In genomic region chr5:38714703-38715355, GRCh38 we compare ENCODE assay signal across 14 cellular contexts.
A peak's percentile ranks its signal among the peaks of the same experiment; 100 is the strongest.
DNase-seq lines count a peak whose midpoint lies in the region; ATAC-seq and TF ChIP-seq lines count a peak whose summit lies in the region.
"Had no signal": no experiment of that assay in that cellular context is flagged by ENCODE, and none has a peak within 500 bp of the region (broad histone marks: within the 10 kb centered on the region; RNA-seq: fewer than 3 reads in every experiment).

No MANE protein-coding gene starts in this region.

- peaks cover 4% of the 10 kb centered on the region for H3K27me3 Mint-ChIP-seq in neural progenitor cell (ENCODE audit: insufficient read depth, low read depth)
- H3K27me3 Mint-ChIP-seq: B cell had no signal

- no TSS peak for BruUV-seq in PC-9 (replicated peaks; lab: Mats Ljungman, UMichigan)

- peak; percentile 69 for ATAC-seq in Right ventricle myocardium superior (ENCODE audit: poor library complexity)
- peak; percentile 63 for ATAC-seq in aorta (ENCODE audit: low FRiP score)
- no peak for ATAC-seq in GM19324 (IDR thresholded peaks at IDR 0.05; ENCODE audit: low FRiP score, unreplicated experiment)
- ATAC-seq: HCT116 had no signal

- H2AFZ ChIP-seq in neural progenitor cell (replicated peaks), result no peak overlapping the region
- H2AFZ ChIP-seq in PC-9, result no peak overlapping the region
- H2AFZ ChIP-seq: GM23248 had no signal

- no peaks in the 10 kb centered on the region for H3K36me3 ChIP-seq in right atrium auricular region
- H3K36me3 ChIP-seq in left ventricle myocardium inferior, result no peaks in the 10 kb centered on the region
- no peaks in the 10 kb centered on the region for H3K36me3 ChIP-seq in neural progenitor cell
- no peaks in the 10 kb centered on the region for H3K36me3 ChIP-seq in aorta (ENCODE audit: control insufficient read depth in 1 of 2, insufficient read depth in 2 of 2, low read length in 1 of 2)
- no peaks in the 10 kb centered on the region for H3K36me3 ChIP-seq in PC-9 (ENCODE audit: low read depth)

- DNase-seq in Right ventricle myocardium superior, result no peak
- DNase-seq in right atrium auricular region (ENCODE audit: low spot score), result no peak
- DNase-seq in left ventricle myocardium inferior, result no peak
- DNase-seq in neural progenitor cell (ENCODE audit: low spot score), result no peak
- DNase-seq in aorta, result no peak
- DNase-seq in foreskin fibroblast, result no peak
- no peak for DNase-seq in PC-9
- DNase-seq: 8988T; CD4-positive, alpha-beta T cell; DMS 273 treated with DMSO at 0.1 percent for 48 hours had no signal

- CTCF ChIA-PET in PC-9 (lab: Charles Lee), result no interaction called here

- H3K4me1 ChIP-seq in right atrium auricular region (peaks cover 0 to 22% of the 10 kb centered on the region in 2 donors), left ventricle myocardium inferior (peaks cover 20% of the 10 kb centered on the region), neural progenitor cell (peaks cover 13% of the 10 kb centered on the region), aorta (ENCODE audit: control insufficient read depth in 1 of 2, insufficient read depth in 2 of 2, low read length in 2 of 2) (no peaks in the 10 kb centered on the region), PC-9 (replicated peaks; ENCODE audit: insufficient read depth) (no peaks in the 10 kb centered on the region)

- H3K9me3 Mint-ChIP-seq in neural progenitor cell, result peaks cover 2% of the 10 kb centered on the region
- H3K9me3 Mint-ChIP-seq: CD4-positive, alpha-beta T cell had no signal

- TF ChIP-seq CTCF in right atrium auricular region (IDR thresholded peaks at IDR 0.05), result no peak
- TF ChIP-seq CTCF in left ventricle myocardium inferior (IDR thresholded peaks at IDR 0.05; ENCODE audit: borderline replicate concordance), result no peak
- TF ChIP-seq CTCF in neural progenitor cell (IDR thresholded peaks at IDR 0.05), result no peak
- no peak for TF ChIP-seq CTCF in foreskin fibroblast (IDR thresholded peaks at IDR 0.05; ENCODE audit: low read depth, low read length)
- TF ChIP-seq CTCF in PC-9 (conservative IDR thresholded peaks at IDR 0.05), result no peak

- intact Hi-C loops in Right ventricle myocardium superior (cut with DNase I) (no loop called here), left ventricle myocardium inferior (cut with micrococcal nuclease) (no loop called here), aorta (cut with DNase I) (no loop called here), PC-9 (cut with micrococcal nuclease; ENCODE audit: unreplicated experiment) (no loop called here)

- H3K27me3 ChIP-seq in right atrium auricular region (no peaks in the 10 kb centered on the region), left ventricle myocardium inferior (ENCODE audit: low read depth) (no peaks in the 10 kb centered on the region), neural progenitor cell (no peaks in the 10 kb centered on the region), aorta (ENCODE audit: control insufficient read depth in 1 of 2, insufficient read depth in 2 of 2, low read length in 1 of 2) (no peaks in the 10 kb centered on the region), PC-9 (ENCODE audit: insufficient read depth, low read depth) (peaks cover 13% of the 10 kb centered on the region; the same call in 1 of the 2 replicates)

- H3K9me3 ChIP-seq in right atrium auricular region (no peaks in the 10 kb centered on the region), left ventricle myocardium inferior (replicated peaks) (no peaks in the 10 kb centered on the region), neural progenitor cell (ENCODE audit: low read depth) (no peaks in the 10 kb centered on the region), aorta (ENCODE audit: control insufficient read depth, low read length) (no peaks in the 10 kb centered on the region), PC-9 (ENCODE audit: insufficient read depth, low read depth) (no peaks in the 10 kb centered on the region)

- H3K4me3 Mint-ChIP-seq in neural progenitor cell, result no peak overlapping the region
- H3K4me3 Mint-ChIP-seq: B cell; CD4-positive, alpha-beta T cell had no signal

- H3K4me1 Mint-ChIP-seq in neural progenitor cell, result peaks cover 36% of the 10 kb centered on the region
- H3K4me1 Mint-ChIP-seq: B cell had no signal

- no peak overlapping the region for H3K4me3 ChIP-seq in right atrium auricular region
- H3K4me3 ChIP-seq in left ventricle myocardium inferior, result no peak overlapping the region
- no peak overlapping the region for H3K4me3 ChIP-seq in neural progenitor cell
- H3K4me3 ChIP-seq in aorta (ENCODE audit: low read length in 2 of 2), result no peak overlapping the region
- no peak overlapping the region for H3K4me3 ChIP-seq in foreskin fibroblast (ENCODE audit: low read depth in 1 of 2, low read length in 2 of 2)
- no peak overlapping the region for H3K4me3 ChIP-seq in PC-9
- H3K4me3 ChIP-seq: GM23248 had no signal

- H3K4me2 ChIP-seq in neural progenitor cell (no peak overlapping the region), PC-9 (no peak overlapping the region)

- no peaks in the 10 kb centered on the region for H3K9me2 ChIP-seq in PC-9 (ENCODE audit: insufficient read depth)

- POLR2A ChIA-PET in PC-9 (lab: Charles Lee; ENCODE audit: unreplicated experiment), result no interaction called here

- no peaks in the 10 kb centered on the region for H3K36me3 Mint-ChIP-seq in neural progenitor cell

- no peaks in the 10 kb centered on the region for H3K79me2 ChIP-seq in neural progenitor cell (ENCODE audit: low read depth)
- no peaks in the 10 kb centered on the region for H3K79me2 ChIP-seq in PC-9 (ENCODE audit: low read depth)

- 67 to 88% methylated on average over 1 of the region's 1 CpG for WGBS in aorta, 2 donors

- H3K9ac ChIP-seq in neural progenitor cell, result no peak overlapping the region
- H3K9ac ChIP-seq: GM23248 had no signal

- H3K27ac ChIP-seq in right atrium auricular region, result no peak overlapping the region
- H3K27ac ChIP-seq in left ventricle myocardium inferior (replicated peaks), result peak overlapping the region; percentile 66
- no peak overlapping the region for H3K27ac ChIP-seq in neural progenitor cell
- no peak overlapping the region for H3K27ac ChIP-seq in aorta (ENCODE audit: low read depth in 1 of 2, low read length in 2 of 2)
- no peak overlapping the region for H3K27ac ChIP-seq in PC-9
- H3K27ac ChIP-seq: GM23248 had no signal

- H3F3A ChIP-seq in neural progenitor cell (ENCODE audit: low read depth) (no peaks in the 10 kb centered on the region), PC-9 (ENCODE audit: insufficient read depth, low read depth) (no peaks in the 10 kb centered on the region)

- no peaks in the 10 kb centered on the region for H4K20me1 ChIP-seq in neural progenitor cell (ENCODE audit: low read depth)
- no peaks in the 10 kb centered on the region for H4K20me1 ChIP-seq in PC-9 (ENCODE audit: insufficient read depth)

- H3K27ac Mint-ChIP-seq in neural progenitor cell, result peak overlapping the region; percentile 65
- H3K27ac Mint-ChIP-seq: B cell; CD4-positive, alpha-beta T cell had no signal
